1 cellular context compared by ENCODE assay signal in the genomic region with DNA sequence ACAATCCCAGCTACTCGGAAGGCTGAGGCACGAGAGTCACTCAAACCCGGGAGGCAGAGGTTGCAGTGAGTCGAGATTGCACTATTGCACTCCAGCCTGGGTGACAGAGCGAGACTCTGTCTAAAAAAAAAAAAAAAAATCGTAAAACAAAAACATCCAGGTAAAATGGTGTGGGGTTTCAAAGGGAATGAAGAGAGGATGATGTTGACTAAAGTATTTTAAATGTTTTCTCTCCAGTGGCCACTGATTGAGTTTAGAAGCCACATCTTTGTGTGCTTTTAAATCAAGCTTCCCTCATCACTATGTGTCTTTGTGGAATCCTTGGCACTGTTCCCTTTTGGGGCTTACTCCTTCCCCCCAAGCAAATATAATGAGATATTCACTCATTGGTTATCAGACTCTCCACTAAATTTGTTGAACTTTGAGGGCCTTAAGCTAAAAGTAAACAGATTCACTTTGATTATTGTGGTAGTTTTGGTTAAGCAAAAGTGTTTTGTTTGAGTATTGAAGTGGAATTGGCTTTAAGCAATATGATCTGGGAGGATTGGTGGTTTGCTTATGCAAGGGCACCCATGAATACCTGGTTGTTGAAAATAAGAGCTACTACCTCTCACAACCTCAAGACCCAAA.
TF ChIP-seq lines count a peak whose summit lies in the region.

No MANE protein-coding gene starts in this region.

TF ChIP-seq in liver, 16 proteins besides CTCF, POLR2A, EP300 and RAD21 (continued from another document):
- TF ChIP-seq, protein P1, sequence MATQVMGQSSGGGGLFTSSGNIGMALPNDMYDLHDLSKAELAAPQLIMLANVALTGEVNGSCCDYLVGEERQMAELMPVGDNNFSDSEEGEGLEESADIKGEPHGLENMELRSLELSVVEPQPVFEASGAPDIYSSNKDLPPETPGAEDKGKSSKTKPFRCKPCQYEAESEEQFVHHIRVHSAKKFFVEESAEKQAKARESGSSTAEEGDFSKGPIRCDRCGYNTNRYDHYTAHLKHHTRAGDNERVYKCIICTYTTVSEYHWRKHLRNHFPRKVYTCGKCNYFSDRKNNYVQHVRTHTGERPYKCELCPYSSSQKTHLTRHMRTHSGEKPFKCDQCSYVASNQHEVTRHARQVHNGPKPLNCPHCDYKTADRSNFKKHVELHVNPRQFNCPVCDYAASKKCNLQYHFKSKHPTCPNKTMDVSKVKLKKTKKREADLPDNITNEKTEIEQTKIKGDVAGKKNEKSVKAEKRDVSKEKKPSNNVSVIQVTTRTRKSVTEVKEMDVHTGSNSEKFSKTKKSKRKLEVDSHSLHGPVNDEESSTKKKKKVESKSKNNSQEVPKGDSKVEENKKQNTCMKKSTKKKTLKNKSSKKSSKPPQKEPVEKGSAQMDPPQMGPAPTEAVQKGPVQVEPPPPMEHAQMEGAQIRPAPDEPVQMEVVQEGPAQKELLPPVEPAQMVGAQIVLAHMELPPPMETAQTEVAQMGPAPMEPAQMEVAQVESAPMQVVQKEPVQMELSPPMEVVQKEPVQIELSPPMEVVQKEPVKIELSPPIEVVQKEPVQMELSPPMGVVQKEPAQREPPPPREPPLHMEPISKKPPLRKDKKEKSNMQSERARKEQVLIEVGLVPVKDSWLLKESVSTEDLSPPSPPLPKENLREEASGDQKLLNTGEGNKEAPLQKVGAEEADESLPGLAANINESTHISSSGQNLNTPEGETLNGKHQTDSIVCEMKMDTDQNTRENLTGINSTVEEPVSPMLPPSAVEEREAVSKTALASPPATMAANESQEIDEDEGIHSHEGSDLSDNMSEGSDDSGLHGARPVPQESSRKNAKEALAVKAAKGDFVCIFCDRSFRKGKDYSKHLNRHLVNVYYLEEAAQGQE (IDR thresholded peaks at IDR 0.05) = no peak
- no peak for TF ChIP-seq YY1 (IDR thresholded peaks at IDR 0.05)
- TF ChIP-seq, protein P2, sequence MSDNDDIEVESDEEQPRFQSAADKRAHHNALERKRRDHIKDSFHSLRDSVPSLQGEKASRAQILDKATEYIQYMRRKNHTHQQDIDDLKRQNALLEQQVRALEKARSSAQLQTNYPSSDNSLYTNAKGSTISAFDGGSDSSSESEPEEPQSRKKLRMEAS (IDR thresholded peaks at IDR 0.05) = no peak
- TF ChIP-seq EGR1 (IDR thresholded peaks at IDR 0.05; ENCODE audit: low read depth in 2 of 2) = no peak
- peak; percentile 10 for TF ChIP-seq SP1 (IDR thresholded peaks at IDR 0.05)
- peak; percentile 25 for TF ChIP-seq FOXA2 (IDR thresholded peaks at IDR 0.05)
- TF ChIP-seq RXRA (IDR thresholded peaks at IDR 0.05) = peak; percentile 27 to 46
- TF ChIP-seq, protein P3, sequence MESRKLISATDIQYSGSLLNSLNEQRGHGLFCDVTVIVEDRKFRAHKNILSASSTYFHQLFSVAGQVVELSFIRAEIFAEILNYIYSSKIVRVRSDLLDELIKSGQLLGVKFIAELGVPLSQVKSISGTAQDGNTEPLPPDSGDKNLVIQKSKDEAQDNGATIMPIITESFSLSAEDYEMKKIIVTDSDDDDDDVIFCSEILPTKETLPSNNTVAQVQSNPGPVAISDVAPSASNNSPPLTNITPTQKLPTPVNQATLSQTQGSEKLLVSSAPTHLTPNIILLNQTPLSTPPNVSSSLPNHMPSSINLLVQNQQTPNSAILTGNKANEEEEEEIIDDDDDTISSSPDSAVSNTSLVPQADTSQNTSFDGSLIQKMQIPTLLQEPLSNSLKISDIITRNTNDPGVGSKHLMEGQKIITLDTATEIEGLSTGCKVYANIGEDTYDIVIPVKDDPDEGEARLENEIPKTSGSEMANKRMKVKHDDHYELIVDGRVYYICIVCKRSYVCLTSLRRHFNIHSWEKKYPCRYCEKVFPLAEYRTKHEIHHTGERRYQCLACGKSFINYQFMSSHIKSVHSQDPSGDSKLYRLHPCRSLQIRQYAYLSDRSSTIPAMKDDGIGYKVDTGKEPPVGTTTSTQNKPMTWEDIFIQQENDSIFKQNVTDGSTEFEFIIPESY (IDR thresholded peaks at IDR 0.05) = no peak
- TF ChIP-seq, protein P4, sequence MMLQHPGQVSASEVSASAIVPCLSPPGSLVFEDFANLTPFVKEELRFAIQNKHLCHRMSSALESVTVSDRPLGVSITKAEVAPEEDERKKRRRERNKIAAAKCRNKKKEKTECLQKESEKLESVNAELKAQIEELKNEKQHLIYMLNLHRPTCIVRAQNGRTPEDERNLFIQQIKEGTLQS (IDR thresholded peaks at IDR 0.05) = no peak
- peak in 1 of 2 donors; percentile 30 for TF ChIP-seq HNF4A (conservative IDR thresholded peaks at IDR 0.05)
- TF ChIP-seq GABPA (IDR thresholded peaks at IDR 0.05 in 1 of 2, conservative IDR thresholded peaks at IDR 0.05 in 1 of 2) = no peak
